33 cellular contexts compared by ENCODE assay signal in genomic region chr6:44535967-44536366, GRCh38.
A peak's percentile ranks its signal among the peaks of the same experiment; 100 is the strongest.
DNase-seq lines count a peak whose midpoint lies in the region; ATAC-seq, FAIRE-seq and TF ChIP-seq lines count a peak whose summit lies in the region.
"Had no signal": no experiment of that assay in that cellular context is flagged by ENCODE, and none has a peak within 500 bp of the region (broad histone marks: within the 10 kb centered on the region; RNA-seq: fewer than 3 reads in every experiment).

No MANE protein-coding gene starts in this region.

- no peak overlapping the region for H2AFZ ChIP-seq in K562 (ENCODE audit: low read depth, low read length)
- no peak overlapping the region for H2AFZ ChIP-seq in H1 (ENCODE audit: low read length)

- no peak overlapping the region for H3K18ac ChIP-seq in H1 (ENCODE audit: extremely low read depth, low read length)

- CTCF ChIA-PET in HEK293 (lab: Yijun Ruan, JAX) (no interaction called here), K562 (lab: Yijun Ruan, JAX; ENCODE audit: low intra/inter-chr PET ratio) (no interaction called here), H1 (lab: Charles Lee; ENCODE audit: partially characterized antibody) (no interaction called here)

- H2BK12ac ChIP-seq in H1 (ENCODE audit: low read depth, low read length) = 0 out of 2 replicates have a peak overlapping the region, but pooled peaks have one; percentile 1

- ATAC-seq in K562 (no peak), left colon (no peak), HG02981 (IDR thresholded peaks at IDR 0.05; ENCODE audit: unreplicated experiment) (no peak), HG02571 (IDR thresholded peaks at IDR 0.05; ENCODE audit: unreplicated experiment) (no peak)
- ATAC-seq: A549; CD8-positive, alpha-beta T cell had no signal

- peaks cover 3% of the 10 kb centered on the region; the same call in 1 of the 2 replicates for H3K4me1 ChIP-seq in HEK293 (ENCODE audit: control insufficient read depth, insufficient read depth, low read length)
- no peaks in the 10 kb centered on the region for H3K4me1 ChIP-seq in K562 (replicated peaks in 1 of 2; ENCODE audit: control insufficient read depth in 2 of 2, insufficient read depth in 2 of 2, low read length in 2 of 2)
- no peaks in the 10 kb centered on the region; a peak in 2 of 7 replicates for H3K4me1 ChIP-seq in H1 (replicated peaks in 1 of 4; ENCODE audit: control insufficient read depth in 3 of 4, insufficient read depth in 4 of 4, low read length in 3 of 4)
- H3K4me1 ChIP-seq: A549, BE2C, BLaER1, Caco-2 had no signal

- H3K23me2 ChIP-seq in H1 (ENCODE audit: low read depth, low read length) = no peaks in the 10 kb centered on the region

- no peak overlapping the region for H3K56ac ChIP-seq in H1 (replicated peaks; ENCODE audit: insufficient read length, low read depth, low read length)

- H3K9me1 ChIP-seq in K562 (ENCODE audit: control insufficient read depth, insufficient read depth, low read length) = no peaks in the 10 kb centered on the region

- H4K20me1 ChIP-seq in K562 (replicated peaks; ENCODE audit: control insufficient read depth, insufficient read depth, low read length) = peaks cover 6% of the 10 kb centered on the region; the same call in 1 of the 2 replicates
- no peaks in the 10 kb centered on the region for H4K20me1 ChIP-seq in H1 (replicated peaks in 1 of 2; ENCODE audit: control insufficient read depth in 1 of 2, insufficient read depth in 2 of 2, low read length in 2 of 2)
- H4K20me1 ChIP-seq: BLaER1 had no signal

- TF ChIP-seq POLR2A in K562 (conservative IDR thresholded peaks at IDR 0.05) = no peak
- no peak for TF ChIP-seq POLR2A in H1 (IDR thresholded peaks at IDR 0.05; ENCODE audit: control extremely low read depth in 1 of 2, low read depth in 2 of 2, low read length in 2 of 2)

- no peaks in the 10 kb centered on the region for H3K79me1 ChIP-seq in H1 (ENCODE audit: low read depth, low read length)

- H3K79me2 ChIP-seq in K562 (ENCODE audit: control insufficient read depth, insufficient read depth, low read length) = no peaks in the 10 kb centered on the region
- H3K79me2 ChIP-seq in H1 (ENCODE audit: control insufficient read depth in 1 of 2, insufficient read depth in 2 of 2, low read length in 2 of 2) = no peaks in the 10 kb centered on the region

- 1% methylated on average over 4 of the region's 4 CpGs for WGBS in K562 (ENCODE audit: insufficient coverage, low coverage, missing lambda C conversion rate)
- WGBS in H1 (ENCODE audit: extremely low coverage in 1 of 2, insufficient coverage in 1 of 2, insufficient read length in 1 of 2, insufficient replicate concordance in 2 of 2, low coverage in 1 of 2, low lambda C conversion rate in 2 of 2, missing lambda C conversion rate in 1 of 2), 2 experiments = 96% methylated on average over 4 of the region's 4 CpGs; no CpG with 5 or more reads in 1 of the 2 experiments

- no peaks in the 10 kb centered on the region for H3K36me3 ChIP-seq in HEK293 (ENCODE audit: control insufficient read depth in 2 of 2, insufficient read depth in 1 of 2, low read length in 2 of 2)
- no peaks in the 10 kb centered on the region for H3K36me3 ChIP-seq in K562 (ENCODE audit: control insufficient read depth, insufficient read depth, low read length)
- peaks cover 0 to 1% (median 0%) of the 10 kb centered on the region in 4 experiments; a peak in 2 of 8 replicates for H3K36me3 ChIP-seq in H1 (ENCODE audit: control insufficient read depth in 2 of 4, insufficient read depth in 4 of 4, low read length in 3 of 4)
- H3K36me3 ChIP-seq: BE2C; BLaER1; BLaER1 treated with 17β-estradiol and CSF1 and Interleukin-3, amounts not matched to agents 10 nM and 100 nM had no signal

- TF ChIP-seq CTCF in HEK293 (tag by site-specific recombination; IDR thresholded peaks at IDR 0.05) (no peak), K562 (IDR thresholded peaks at IDR 0.05 in 2 of 3, conservative IDR thresholded peaks at IDR 0.05 in 1 of 3; ENCODE audit: insufficient read depth in 2 of 3, low read depth in 1 of 3, low read length in 3 of 3) (no peak), H1 (IDR thresholded peaks at IDR 0.05; ENCODE audit: control extremely low read depth in 1 of 3, insufficient read depth in 1 of 3, low read depth in 1 of 3, low read length in 3 of 3) (no peak)

- POLR2A ChIA-PET in HEK293 (lab: Yijun Ruan, JAX) = no interaction called here
- POLR2A ChIA-PET in K562 (lab: Yijun Ruan, JAX) = no interaction called here
- POLR2A ChIA-PET in H1 (lab: Charles Lee; ENCODE audit: partially characterized antibody) = no interaction called here

- H3K27ac ChIP-seq in HEK293 (ENCODE audit: extremely low read depth, low read depth, low read length) (no peak overlapping the region), K562 (ENCODE audit: extremely low read depth, low read depth, low read length) (no peak overlapping the region), H1 (ENCODE audit: low read depth, low read length) (no peak overlapping the region)
- H3K27ac ChIP-seq: 22Rv1; A549; BLaER1; BLaER1 treated with 17β-estradiol and CSF1 and Interleukin-3, amounts not matched to agents 10 nM and 100 nM; C4-2B had no signal

- BruUV-seq in K562 (replicated peaks; lab: Mats Ljungman, UMichigan) = no TSS peak

- H2BK20ac ChIP-seq in H1 (ENCODE audit: low read length) = no peak overlapping the region

- H2BK15ac ChIP-seq in H1 (ENCODE audit: low read length) = no peak overlapping the region

- no peak overlapping the region for H4K91ac ChIP-seq in H1 (replicated peaks; ENCODE audit: insufficient read length, low read length)

- H3K9me3 ChIP-seq in HEK293 (ENCODE audit: control insufficient read depth, insufficient read depth, low read depth, low read length) (no peaks in the 10 kb centered on the region), K562 (replicated peaks; ENCODE audit: control insufficient read depth, insufficient read depth, low read depth, low read length) (no peaks in the 10 kb centered on the region), H1 (ENCODE audit: insufficient read depth in 2 of 2, low read depth in 1 of 2, low read length in 1 of 2) (peaks cover 0 to 2% of the 10 kb centered on the region in 2 experiments; a peak in 1 of 4 replicates)
- H3K9me3 ChIP-seq: A549, BE2C, BLaER1, Caco-2 had no signal

- intact Hi-C loops in K562 (cut with micrococcal nuclease) (no loop called here), left colon (cut with DNase I, micrococcal nuclease) (no loop called here)

- H3K14ac ChIP-seq in H1 (ENCODE audit: insufficient read length) = no peak overlapping the region

- H4K5ac ChIP-seq in H1 (ENCODE audit: insufficient read length, low read depth, low read length) = no peak overlapping the region

- DNase-seq in K562 (ENCODE audit: extremely low read depth in 1 of 4, low spot score in 3 of 4) = no peak
- DNase-seq in H1 (ENCODE audit: low read depth in 1 of 2, low spot score in 2 of 2) = no peak
- no peak for DNase-seq in left colon
- DNase-seq: 8988T; ACHN; AML-193; BE2C; C1 segment of cervical spinal cord; Caco-2; Calu3; CD4-positive, alpha-beta memory T cell; CD4-positive, alpha-beta T cell; CD4-positive, CD25-positive, alpha-beta regulatory T cell; CD8-positive, alpha-beta memory T cell; COR-L47; DMS 273 treated with DMSO at 0.1 percent for 48 hours; DMS153; DMS53; DMS79; DMS79 treated with DMSO at 0.1 percent for 48 hours; DND-41; EL had no signal

- H2BK5ac ChIP-seq in H1 (ENCODE audit: low read depth, low read length) = no peak overlapping the region

- H4K8ac ChIP-seq in H1 (ENCODE audit: extremely low read depth, insufficient read depth, low read length) = no peak overlapping the region

- H3K4me3 ChIP-seq in HEK293 (ENCODE audit: low read depth, low read length) = no peak overlapping the region
- H3K4me3 ChIP-seq in K562 = no peak overlapping the region
- no peak overlapping the region for H3K4me3 ChIP-seq in H1 (ENCODE audit: extremely low read depth in 1 of 4, insufficient read depth in 2 of 4, low read depth in 3 of 4, low read length in 4 of 4)
- H3K4me3 ChIP-seq: A549; BLaER1; BLaER1 treated with 17β-estradiol and CSF1 and Interleukin-3, amounts not matched to agents 10 nM and 100 nM had no signal

- H3K23ac ChIP-seq in H1 (ENCODE audit: insufficient read length) = no peak overlapping the region

- TF ChIP-seq EP300 in K562 (IDR thresholded peaks at IDR 0.05; ENCODE audit: low read length) = no peak
- TF ChIP-seq EP300 in H1 (IDR thresholded peaks at IDR 0.05; ENCODE audit: borderline replicate concordance in 1 of 2, low read depth in 2 of 2, low read length in 2 of 2) = no peak

- TF ChIP-seq RAD21 in K562 (CRISPR knock-in tag; conservative IDR thresholded peaks at IDR 0.05 in 1 of 2, IDR thresholded peaks at IDR 0.05 in 1 of 2) (no peak), H1 (IDR thresholded peaks at IDR 0.05 in 1 of 2, conservative IDR thresholded peaks at IDR 0.05 in 1 of 2; ENCODE audit: low read depth in 2 of 2, low read length in 2 of 2) (no peak)

- H3K4me2 ChIP-seq in K562 (ENCODE audit: insufficient read depth, low read length) (no peak overlapping the region), H1 (ENCODE audit: insufficient read depth in 1 of 2, low read depth in 2 of 2, low read length in 2 of 2) (no peak overlapping the region)
- H3K4me2 ChIP-seq: A549; BLaER1; BLaER1 treated with 17β-estradiol and CSF1 and Interleukin-3, amounts not matched to agents 10 nM and 100 nM had no signal

- H2AK5ac ChIP-seq in H1 (ENCODE audit: low read depth, low read length) = no peak overlapping the region

- no peak overlapping the region for H2BK120ac ChIP-seq in H1 (replicated peaks; ENCODE audit: low read depth, low read length)

- H3K9ac ChIP-seq in K562 (ENCODE audit: insufficient read depth in 1 of 2, low read depth in 2 of 2, low read length in 2 of 2) (no peak overlapping the region), H1 (replicated peaks in 1 of 4; ENCODE audit: extremely low read depth in 1 of 4, low read depth in 3 of 4, low read length in 3 of 4) (no peak overlapping the region)
- H3K9ac ChIP-seq: BLaER1; BLaER1 treated with 17β-estradiol and CSF1 and Interleukin-3, amounts not matched to agents 10 nM and 100 nM had no signal

- H3K27me3 ChIP-seq in K562 (ENCODE audit: control insufficient read depth in 2 of 2, insufficient read depth in 2 of 2, low read length in 2 of 2) = peaks cover 12 to 42% of the 10 kb centered on the region in 2 experiments; a peak in 3 of 5 replicates
- no peaks in the 10 kb centered on the region for H3K27me3 ChIP-seq in H1 (replicated peaks in 1 of 4; ENCODE audit: control insufficient read depth in 3 of 4, extremely low read depth in 1 of 4, insufficient read depth in 3 of 4, low read length in 3 of 4)
- H3K27me3 ChIP-seq: BE2C; BLaER1; BLaER1 treated with 17β-estradiol and CSF1 and Interleukin-3, amounts not matched to agents 10 nM and 100 nM had no signal

- no peak overlapping the region for H3K4ac ChIP-seq in H1 (replicated peaks; ENCODE audit: insufficient read length, low read depth, low read length)

- in situ Hi-C loops in K562 (cut with MboI) = no loop called here

- FAIRE-seq in K562 (lab: Jason Lieb, UNC) (no peak), H1 (lab: Jason Lieb, UNC) (no peak)
- FAIRE-seq: A204.1, A549, D721Med had no signal

TF ChIP-seq in K562, 482 proteins besides CTCF, POLR2A, EP300 and RAD21 (continues in another document):
- TF ChIP-seq RBM25 (IDR thresholded peaks at IDR 0.05; ENCODE audit: low read depth, low read length, severe bottlenecking) = peak; percentile 57
- no peak for TF ChIP-seq NR1H2 (CRISPR knock-in tag; IDR thresholded peaks at IDR 0.05)

TF ChIP-seq in H1, 55 proteins besides CTCF, POLR2A, EP300 and RAD21 (continues in another document):
- TF ChIP-seq POU5F1 (IDR thresholded peaks at IDR 0.05; ENCODE audit: low read depth, low read length) (no peak), SIRT6 (IDR thresholded peaks at IDR 0.05; ENCODE audit: low read length) (no peak)

Comparison
In these comparisons a context has a peak if more than half of its experiments do, and no peak if none do; other contexts are left out.
1. Of the 44 proteins assayed by ChIP-seq in both K562 and HEK293: peak only in K562: none; only in HEK293: none; in both: ZNF239; in neither: 43.